Comparison of ENCODE assay signal across 28 cellular contexts in genomic region chr10:132658546-132659205, GRCh38.
"Had no signal": no experiment of that assay in that cellular context is flagged by ENCODE, and none has a peak within 500 bp of the region (broad histone marks: within the 10 kb centered on the region; RNA-seq: fewer than 3 reads in every experiment).

No MANE protein-coding gene starts in this region.

- H3K4me3 ChIP-seq: ovary, psoas muscle, right lobe of liver, sigmoid colon, suprapubic skin, testis, tibial artery, transverse colon, upper lobe of right lung, uterus had no signal

- H3K36me3 ChIP-seq: ovary, transverse colon, uterus had no signal

- H3K4me3 Mint-ChIP-seq: naive thymus-derived CD8-positive, alpha-beta T cell; nephron progenitor cell; neural crest cell; stimulated activated memory B cell treated with anti-CD40 and anti-IgM and Interleukin-4, amounts not matched to agents 10 μg/mL and 1 μg/mL and 100 μg/mL, for 72 hours; stimulated activated naive CD8-positive, alpha-beta T cell treated with anti-CD3 and anti-CD28 coated beads, Interleukin-15, amount 100 ng/mL, for 72 hours; type B pancreatic cell had no signal

- H3K9me3 ChIP-seq: neutrophil, ovary, psoas muscle, right lobe of liver, sigmoid colon, suprapubic skin, testis, tibial artery, transverse colon, upper lobe of right lung, uterus had no signal

- ATAC-seq: naive thymus-derived CD8-positive, alpha-beta T cell; stimulated activated memory B cell treated with anti-CD40 and anti-IgM and Interleukin-4, amounts not matched to agents 10 μg/mL and 1 μg/mL and 100 μg/mL, for 72 hours; stimulated activated naive CD8-positive, alpha-beta T cell treated with anti-CD3 and anti-CD28 coated beads, Interleukin-15, Interleukin-2, amounts not matched to agents 100 U/mL and 50 U/mL, for 24 hours; upper lobe of right lung had no signal

- H3K4me1 ChIP-seq: parathyroid adenoma, psoas muscle, suprapubic skin, testis, tibial artery, transverse colon, upper lobe of right lung, uterus had no signal

- H3K27me3 ChIP-seq: neutrophil, ovary, right lobe of liver, sigmoid colon, suprapubic skin, testis, tibial artery, transverse colon, upper lobe of right lung, uterus had no signal

- DNase-seq: naive B cell; nephron progenitor cell; nucleus accumbens; small intestine; stimulated activated CD4-positive, alpha-beta T cell treated with anti-CD3 and anti-CD28 coated beads, Interleukin-12 subunit alpha, Interleukin-12 subunit beta, amount 100 ng/mL, for 4 hours; stimulated activated CD4-positive, alpha-beta T cell treated with anti-CD3 and anti-CD28 coated beads, Interleukin-1b, Interleukin-23, amount 100 ng/mL, for 48 hours; stimulated activated CD4-positive, alpha-beta T cell treated with anti-CD3 and anti-CD28 coated beads, Interleukin-4, amount 100 ng/mL, for 1 hour; stimulated activated CD4-positive, alpha-beta T cell treated with anti-CD3 and anti-CD28 coated beads, Interleukin-4, amount 100 ng/mL, for 4 hours; stimulated activated CD8-positive, alpha-beta memory T cell treated with anti-CD3 and anti-CD28 coated beads, Interleukin-4, amount 100 ng/mL, for 48 hours; stimulated activated naive CD4-positive, alpha-beta T cell; stimulated activated naive CD8-positive, alpha-beta T cell treated with anti-CD3 and anti-CD28 coated beads, Interleukin-15, amount 100 ng/mL, for 72 hours; stimulated activated naive CD8-positive, alpha-beta T cell treated with anti-CD3 and anti-CD28 coated beads, Interleukin-15, Interleukin-2, amounts not matched to agents 100 U/mL and 50 U/mL, for 24 hours; testis; tibial artery; transverse colon; upper lobe of right lung; uterus had no signal

- H3K27me3 Mint-ChIP-seq: naive B cell; naive thymus-derived CD8-positive, alpha-beta T cell; stimulated activated memory B cell treated with anti-CD40 and anti-IgM and Interleukin-4, amounts not matched to agents 10 μg/mL and 1 μg/mL and 100 μg/mL, for 72 hours; stimulated activated naive CD8-positive, alpha-beta T cell treated with anti-CD3 and anti-CD28 coated beads, Interleukin-15, amount 100 ng/mL, for 72 hours had no signal

- H3K27ac Mint-ChIP-seq: naive thymus-derived CD8-positive, alpha-beta T cell; nephron progenitor cell; stimulated activated memory B cell treated with anti-CD40 and anti-IgM and Interleukin-4, amounts not matched to agents 10 μg/mL and 1 μg/mL and 100 μg/mL, for 72 hours; type B pancreatic cell had no signal

- H3K9me3 Mint-ChIP-seq: naive B cell; naive thymus-derived CD8-positive, alpha-beta T cell; nephron progenitor cell; neural crest cell; stimulated activated memory B cell treated with anti-CD40 and anti-IgM and Interleukin-4, amounts not matched to agents 10 μg/mL and 1 μg/mL and 100 μg/mL, for 72 hours; stimulated activated naive CD8-positive, alpha-beta T cell treated with anti-CD3 and anti-CD28 coated beads, Interleukin-15, amount 100 ng/mL, for 72 hours; type B pancreatic cell had no signal

- H3K27ac ChIP-seq: neutrophil, ovary, parathyroid adenoma, psoas muscle, right lobe of liver, sigmoid colon, suprapubic skin, testis, tibial artery, transverse colon, upper lobe of right lung, uterus had no signal
